10 cellular contexts compared by ENCODE assay signal in the genomic region with DNA sequence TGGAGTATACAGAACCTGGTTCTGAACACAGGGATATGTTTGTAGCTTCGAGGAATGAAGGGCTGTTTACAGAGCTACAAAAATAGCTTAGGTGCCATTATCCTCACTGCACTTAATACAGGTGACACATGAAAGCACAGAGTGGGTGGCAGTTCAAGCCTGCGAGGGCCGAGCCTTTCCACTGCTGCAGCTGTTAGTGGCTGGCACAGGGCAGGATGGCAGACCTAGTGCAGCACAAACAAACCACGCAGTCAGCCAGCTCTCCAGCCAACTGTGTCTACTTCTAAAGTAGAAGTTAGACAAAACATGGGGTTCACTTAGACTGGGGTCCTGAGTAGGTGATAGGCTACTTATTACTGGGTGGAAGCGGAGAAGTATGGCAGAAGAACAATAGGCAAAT.
DNase-seq lines count a peak whose midpoint lies in the region; ATAC-seq lines count a peak whose summit lies in the region.
"Had no signal": no experiment of that assay in that cellular context is flagged by ENCODE, and none has a peak within 500 bp of the region (broad histone marks: within the 10 kb centered on the region; RNA-seq: fewer than 3 reads in every experiment).

No MANE protein-coding gene starts in this region.

- H3K9me3 Mint-ChIP-seq in T-cell (no peaks in the 10 kb centered on the region), immature natural killer cell (no peaks in the 10 kb centered on the region)
- H3K9me3 Mint-ChIP-seq in stimulated activated naive CD8-positive, alpha-beta T cell treated with anti-CD3 and anti-CD28 coated beads, Interleukin-15, amount 100 ng/mL, for 72 hours: peaks cover 0 to 9% of the 10 kb centered on the region in 2 donors

- H3K27me3 Mint-ChIP-seq in T-cell (no peaks in the 10 kb centered on the region), immature natural killer cell (ENCODE audit: low read depth in 3 of 3) (peaks cover 0 to 2% (median 0%) of the 10 kb centered on the region in 3 donors)
- H3K27me3 Mint-ChIP-seq in stimulated activated naive CD8-positive, alpha-beta T cell treated with anti-CD3 and anti-CD28 coated beads, Interleukin-15, amount 100 ng/mL, for 72 hours: no peaks in the 10 kb centered on the region

- POLR2A ChIA-PET in T-cell (lab: Charles Lee): interaction anchor here (0.6 to 3.3 kb wide), 16 partner anchors 7 to 251 kb away, joined by 3 to 48 read pairs (median 7); no protein-coding TSS in a partner anchor

- H3K4me3 Mint-ChIP-seq in T-cell (peak overlapping the region; percentile 50 to 53 (median 53)), immature natural killer cell (peak overlapping the region in 1 of 5 donors; percentile 35)
- peak overlapping the region; percentile 46 to 66 for H3K4me3 Mint-ChIP-seq in stimulated activated naive CD8-positive, alpha-beta T cell treated with anti-CD3 and anti-CD28 coated beads, Interleukin-15, amount 100 ng/mL, for 72 hours
- H3K4me3 Mint-ChIP-seq: neural crest cell had no signal

- DNase-seq in T-cell (peak in 26 of 34 experiments; percentile 18 to 67 (median 37)), immature natural killer cell (no peak), NCI-H345 (lab: John Stamatoyannopoulos, UW) (no peak)
- peak; percentile 57 for DNase-seq in activated T-cell treated with anti-CD3 and anti-CD28 coated beads, Interleukin-2, amount 50 U/mL, for 1 hour
- DNase-seq in stimulated activated naive CD8-positive, alpha-beta T cell treated with anti-CD3 and anti-CD28 coated beads, Interleukin-15, amount 100 ng/mL, for 72 hours: no peak
- DNase-seq: GM23248, NCI-H82 had no signal

- peaks cover 64% of the 10 kb centered on the region for H3K36me3 Mint-ChIP-seq in T-cell
- H3K36me3 Mint-ChIP-seq in immature natural killer cell: peaks cover 5 to 21% (median 9%) of the 10 kb centered on the region in 3 donors

- peak overlapping the region; percentile 94 to 95 for H3K27ac Mint-ChIP-seq in T-cell
- peak overlapping the region; percentile 15 to 73 (median 58) for H3K27ac Mint-ChIP-seq in immature natural killer cell
- peak overlapping the region; percentile 74 to 82 for H3K27ac Mint-ChIP-seq in stimulated activated naive CD8-positive, alpha-beta T cell treated with anti-CD3 and anti-CD28 coated beads, Interleukin-15, amount 100 ng/mL, for 72 hours

- CTCF ChIA-PET in T-cell (lab: Charles Lee): interaction anchor here (0.9 to 3.3 kb wide), 8 partner anchors 8 to 105 kb away, joined by 3 to 21 read pairs (median 8); no protein-coding TSS in a partner anchor

- peaks cover 60 to 89% (median 78%) of the 10 kb centered on the region in 3 donors for H3K4me1 Mint-ChIP-seq in T-cell
- peaks cover 23 to 49% of the 10 kb centered on the region in 2 donors for H3K4me1 Mint-ChIP-seq in immature natural killer cell
- H3K4me1 Mint-ChIP-seq in stimulated activated naive CD8-positive, alpha-beta T cell treated with anti-CD3 and anti-CD28 coated beads, Interleukin-15, amount 100 ng/mL, for 72 hours: peaks cover 82% of the 10 kb centered on the region

- peak; percentile 15 to 60 (median 56) for ATAC-seq in T-cell (replicated peaks in 1 of 4)
- ATAC-seq in stimulated activated naive CD8-positive, alpha-beta T cell treated with anti-CD3 and anti-CD28 coated beads, Interleukin-15, amount 100 ng/mL, for 72 hours: peak; percentile 69
- ATAC-seq in HG03280 (IDR thresholded peaks at IDR 0.05; ENCODE audit: unreplicated experiment): no peak
- no peak for ATAC-seq in HG03159 (IDR thresholded peaks at IDR 0.05; ENCODE audit: unreplicated experiment)

Comparison
In these comparisons a context has a peak if more than half of its experiments do, and no peak if none do; other contexts are left out.
1. ATAC-seq: peak in T-cell (4 of 4) and stimulated activated naive CD8-positive, alpha-beta T cell treated with anti-CD3 and anti-CD28 coated beads, Interleukin-15, amount 100 ng/mL, for 72 hours (single experiment); none in HG03280 (single experiment) and HG03159 (single experiment).
2. DNase-seq: peak in T-cell (26 of 34) and activated T-cell treated with anti-CD3 and anti-CD28 coated beads, Interleukin-2, amount 50 U/mL, for 1 hour (single experiment); none in immature natural killer cell (0 of 3), stimulated activated naive CD8-positive, alpha-beta T cell treated with anti-CD3 and anti-CD28 coated beads, Interleukin-15, amount 100 ng/mL, for 72 hours (0 of 2) and NCI-H345 (single experiment).
3. Peak in every context shown above with its lines, with median percentiles within 50 percentile points of each other: H3K27ac Mint-ChIP-seq.